ENCODE assay signal across 9 cellular contexts in genomic region chr16:9139965-9140364, GRCh38. TPM values are rescaled to one million over a fixed set of nuclear protein-coding genes. Genes with fewer than 3 reads are reported as not detected.
DNase-seq lines count a peak whose midpoint lies in the region; ATAC-seq and TF ChIP-seq lines count a peak whose summit lies in the region.
"Had no signal": no experiment of that assay in that cellular context is flagged by ENCODE, and none has a peak within 500 bp of the region (broad histone marks: within the 10 kb centered on the region; RNA-seq: fewer than 3 reads in every experiment).

No MANE protein-coding gene starts in this region.

- H3K4me2 ChIP-seq in H9 (ENCODE audit: insufficient read depth, insufficient read length, low read length): no peak overlapping the region

- no peak overlapping the region for H3K23ac ChIP-seq in H9 (ENCODE audit: insufficient read length, low read depth, low read length)

- H3K36me3 ChIP-seq in Panc1 (ENCODE audit: control insufficient read depth, insufficient read depth, low read length) (no peaks in the 10 kb centered on the region), iPS DF 6.9 (ENCODE audit: control insufficient read depth, insufficient read depth, low read length) (no peaks in the 10 kb centered on the region)

- H2AK5ac ChIP-seq in H9 (ENCODE audit: insufficient read length, low read length): no peak overlapping the region

- H3K27ac Mint-ChIP-seq in H9: no peak overlapping the region
- no peak overlapping the region for H3K27ac Mint-ChIP-seq in activated CD4-positive, alpha-beta T cell treated with anti-CD3 and anti-CD28 coated beads, Interleukin-2, amount 10 ng/mL, durations not matched to agents 7 days and 5 days
- H3K27ac Mint-ChIP-seq: dendritic cell treated with granulocyte-macrophage colony-stimulating factor and Interleukin-4, amounts not matched to agents 40 ng/mL and 50 ng/mL, for 4 days had no signal

- H3K4me1 Mint-ChIP-seq in H9: peaks cover 8 to 15% of the 10 kb centered on the region in 2 experiments
- peaks cover 19% of the 10 kb centered on the region for H3K4me1 Mint-ChIP-seq in activated CD4-positive, alpha-beta T cell treated with anti-CD3 and anti-CD28 coated beads, Interleukin-2, amount 10 ng/mL, durations not matched to agents 7 days and 5 days

- no peak overlapping the region for H3K27ac ChIP-seq in H9 (ENCODE audit: insufficient read length, low read depth, low read length)
- H3K27ac ChIP-seq in Panc1 (ENCODE audit: low read length): no peak overlapping the region
- no peak overlapping the region for H3K27ac ChIP-seq in iPS DF 6.9 (ENCODE audit: low read length)

- no peak overlapping the region for H2BK120ac ChIP-seq in H9 (ENCODE audit: low read depth, low read length, poor library complexity, severe bottlenecking)

- no TSS peak for BruUV-seq in Panc1 (replicated peaks; lab: Mats Ljungman, UMichigan)

- H2BK20ac ChIP-seq in H9 (ENCODE audit: low read depth, low read length, poor library complexity, severe bottlenecking): no peak overlapping the region

- WGBS in H9 (ENCODE audit: extremely low coverage, insufficient read length, low lambda C conversion rate): no CpG with 5 or more reads among the region's 7 CpGs
- WGBS in iPS DF 6.9 (ENCODE audit: insufficient coverage, insufficient read length): no CpG with 5 or more reads among the region's 7 CpGs

- TF ChIP-seq CTCF in GM10248 (IDR thresholded peaks at IDR 0.05; ENCODE audit: control extremely low read depth, extremely low read depth, low read depth, missing control alignments): no peak
- no peak for TF ChIP-seq CTCF in H9 (conservative IDR thresholded peaks at IDR 0.05)
- no peak for TF ChIP-seq CTCF in Panc1 (IDR thresholded peaks at IDR 0.05)

- POLR2A ChIA-PET in GM10248 (lab: Yijun Ruan, JAX): interaction anchor here (1.3 kb wide), 1 partner anchor 47 kb away, joined by 3 read pairs; no protein-coding TSS in a partner anchor
- POLR2A ChIA-PET in Panc1 (lab: Charles Lee): interaction anchor here (0.7 kb wide), 1 partner anchor 288 kb away, joined by 3 read pairs; no protein-coding TSS in a partner anchor
- POLR2A ChIA-PET in activated CD4-positive, alpha-beta T cell treated with anti-CD3 and anti-CD28 coated beads, Interleukin-2, amount 10 ng/mL, durations not matched to agents 7 days and 5 days (lab: Charles Lee): no interaction called here

- ATAC-seq in Panc1: peak; percentile 76
- ATAC-seq in GM21447 (IDR thresholded peaks at IDR 0.05; ENCODE audit: unreplicated experiment): no peak

- no peak overlapping the region for H3K14ac ChIP-seq in H9 (ENCODE audit: insufficient read depth, low read length)

- H3K79me1 ChIP-seq in H9 (ENCODE audit: insufficient read depth, low read depth, low read length, poor library complexity, severe bottlenecking): no peaks in the 10 kb centered on the region

- H2BK15ac ChIP-seq in H9 (ENCODE audit: low read depth, low read length): no peak overlapping the region

- no peaks in the 10 kb centered on the region for H3K79me2 ChIP-seq in H9 (ENCODE audit: insufficient read depth, low read length)

- H3K27me3 ChIP-seq in H9 (ENCODE audit: insufficient read depth, low read length) (no peaks in the 10 kb centered on the region), Panc1 (ENCODE audit: control insufficient read depth, insufficient read depth, low read length) (no peaks in the 10 kb centered on the region), iPS DF 6.9 (ENCODE audit: control insufficient read depth, insufficient read depth, low read length) (no peaks in the 10 kb centered on the region)

- no peak overlapping the region for H3K56ac ChIP-seq in H9 (ENCODE audit: insufficient read length, low read depth, low read length)

- in situ Hi-C loops in Panc1 (cut with HindIII; ENCODE audit: low pct_unique_long_range_greater_than_20kb, low sequenced_read_pairs): no loop called here

- H2BK5ac ChIP-seq in H9 (ENCODE audit: insufficient read length, low read length): no peak overlapping the region

- H3K4ac ChIP-seq in H9 (ENCODE audit: low read depth, low read length): no peak overlapping the region

- H3K23me2 ChIP-seq in H9 (ENCODE audit: insufficient read length, low read depth, low read length, poor library complexity, severe bottlenecking): no peaks in the 10 kb centered on the region

- H4K5ac ChIP-seq in H9 (ENCODE audit: insufficient read length, low read depth, low read length): no peak overlapping the region

- H3K9ac ChIP-seq in H9 (ENCODE audit: extremely low read depth, insufficient read length, low read length): no peak overlapping the region

- H3K4me1 ChIP-seq in H9 (ENCODE audit: insufficient read depth, low read length): no peaks in the 10 kb centered on the region; the same call in 1 of the 2 replicates
- 0 out of 2 replicates have a peak, but pooled peaks cover 11% of the 10 kb centered on the region for H3K4me1 ChIP-seq in Panc1 (ENCODE audit: control insufficient read depth, insufficient read depth, low read length)
- H3K4me1 ChIP-seq in iPS DF 6.9 (ENCODE audit: control insufficient read depth, insufficient read depth, low read length): 0 out of 2 replicates have a peak, but pooled peaks cover 3% of the 10 kb centered on the region

- H3K4me3 Mint-ChIP-seq in H9: no peak overlapping the region
- H3K4me3 Mint-ChIP-seq in activated CD4-positive, alpha-beta T cell treated with anti-CD3 and anti-CD28 coated beads, Interleukin-2, amount 10 ng/mL, durations not matched to agents 7 days and 5 days: no peak overlapping the region
- H3K4me3 Mint-ChIP-seq: dendritic cell treated with granulocyte-macrophage colony-stimulating factor and Interleukin-4, amounts not matched to agents 40 ng/mL and 50 ng/mL, for 4 days had no signal

- no peak overlapping the region for H4K91ac ChIP-seq in H9 (ENCODE audit: insufficient read length, low read depth, low read length)

- H3K4me3 ChIP-seq in Panc1 (ENCODE audit: low read depth in 2 of 2, low read length in 2 of 2) (no peak overlapping the region), iPS DF 6.9 (ENCODE audit: low read length) (no peak overlapping the region)

- H2AFZ ChIP-seq in H9 (ENCODE audit: low read length): no peak overlapping the region

- no peak overlapping the region for H2BK12ac ChIP-seq in H9 (ENCODE audit: insufficient read length, low read depth, low read length)

- CTCF ChIA-PET in GM10248 (lab: Yijun Ruan, JAX) (interaction anchor here (0.9 to 3.9 kb wide), 11 partner anchors 10 to 1041 kb away, joined by 3 to 51 read pairs (median 7); partner anchors contain the start of gene GRIN2A), Panc1 (lab: Charles Lee) (interaction anchor here (0.6 to 1.0 kb wide), 4 partner anchors 41 to 513 kb away, joined by 4 to 9 read pairs (median 6); no protein-coding TSS in a partner anchor)
- CTCF ChIA-PET in activated CD4-positive, alpha-beta T cell treated with anti-CD3 and anti-CD28 coated beads, Interleukin-2, amount 10 ng/mL, durations not matched to agents 7 days and 5 days (lab: Charles Lee): interaction anchor here (0.7 kb wide), 1 partner anchor 23 kb away, joined by 4 read pairs; no protein-coding TSS in a partner anchor

- H3K9me3 Mint-ChIP-seq in H9: peaks cover 4 to 7% of the 10 kb centered on the region in 2 experiments; a peak in 3 of 5 replicates
- no peaks in the 10 kb centered on the region for H3K9me3 Mint-ChIP-seq in activated CD4-positive, alpha-beta T cell treated with anti-CD3 and anti-CD28 coated beads, Interleukin-2, amount 10 ng/mL, durations not matched to agents 7 days and 5 days
- H3K9me3 Mint-ChIP-seq: dendritic cell treated with granulocyte-macrophage colony-stimulating factor and Interleukin-4, amounts not matched to agents 40 ng/mL and 50 ng/mL, for 4 days had no signal

- H3K9me3 ChIP-seq in H9 (ENCODE audit: control insufficient read depth, low read depth, low read length): no peaks in the 10 kb centered on the region
- no peaks in the 10 kb centered on the region for H3K9me3 ChIP-seq in Panc1 (ENCODE audit: control insufficient read depth, insufficient read depth, low read depth, low read length)
- no peaks in the 10 kb centered on the region for H3K9me3 ChIP-seq in iPS DF 6.9 (ENCODE audit: control insufficient read depth, insufficient read depth, low read length)

- peaks cover 13% of the 10 kb centered on the region for H3K27me3 Mint-ChIP-seq in H9 (ENCODE audit: low read depth)
- H3K27me3 Mint-ChIP-seq in activated CD4-positive, alpha-beta T cell treated with anti-CD3 and anti-CD28 coated beads, Interleukin-2, amount 10 ng/mL, durations not matched to agents 7 days and 5 days: peaks cover 2% of the 10 kb centered on the region

- H3K36me3 Mint-ChIP-seq in H9 (ENCODE audit: insufficient read depth in 1 of 3, low read depth in 3 of 3): peaks cover 4 to 9% (median 4%) of the 10 kb centered on the region in 3 experiments; a peak in 6 of 7 replicates
- H3K36me3 Mint-ChIP-seq in activated CD4-positive, alpha-beta T cell treated with anti-CD3 and anti-CD28 coated beads, Interleukin-2, amount 10 ng/mL, durations not matched to agents 7 days and 5 days (ENCODE audit: low read depth): no peaks in the 10 kb centered on the region

- no peak overlapping the region for H3K18ac ChIP-seq in H9 (ENCODE audit: insufficient read length, low read depth, low read length)

- no peak overlapping the region for H3T11ph ChIP-seq in H9 (ENCODE audit: low read length)

- H4K8ac ChIP-seq in H9 (replicated peaks; ENCODE audit: insufficient read length, low read depth, low read length): no peak overlapping the region

- intact Hi-C loops in Panc1 (cut with micrococcal nuclease; ENCODE audit: unreplicated experiment): loop anchor here (10.0 kb wide), 1 partner anchor 275 kb away; the partner anchor contains the start of gene CARHSP1

- DNase-seq in GM10248 (ENCODE audit: extremely low spot score) (peak; percentile 51), H9 (peak; percentile 71), Panc1 (ENCODE audit: low read depth, low spot score) (no peak), iPS DF 6.9 (ENCODE audit: low read depth, low spot score) (peak; percentile 55), medulla oblongata (ENCODE audit: extremely low spot score) (no peak), activated gamma-delta T cell (lab: John Stamatoyannopoulos, UW) (no peak)
- no peak for DNase-seq in activated CD4-positive, alpha-beta T cell treated with anti-CD3 and anti-CD28 coated beads, Interleukin-2, amount 10 ng/mL, durations not matched to agents 7 days and 5 days

- no peaks in the 10 kb centered on the region for H4K20me1 ChIP-seq in H9 (ENCODE audit: control insufficient read depth, insufficient read depth, insufficient read length)

RNA-seq across cellular contexts. Expression of gene HAPSTR1, which starts 48.5 kb away (rescaled TPM):
- total RNA-seq in H9 (2021): 80.1 and 85.2 TPM in 2 replicates
- total RNA-seq in Panc1 (2021; ENCODE audit: unreplicated experiment): 49.9 TPM
- 15.7 TPM for polyA plus RNA-seq in Panc1 (2012; ENCODE audit: insufficient read length)
- total RNA-seq in activated CD4-positive, alpha-beta T cell treated with anti-CD3 and anti-CD28 coated beads, Interleukin-2, amount 10 ng/mL, durations not matched to agents 7 days and 5 days: 10 to 100 TPM; 55.0 to 55.6 TPM

Comparison
In these comparisons a context has a peak if more than half of its experiments do, and no peak if none do; other contexts are left out.
1. DNase-seq: peak in GM10248 (single experiment), H9 (single experiment) and iPS DF 6.9 (single experiment); none in Panc1 (single experiment), medulla oblongata (single experiment), activated gamma-delta T cell (single experiment) and activated CD4-positive, alpha-beta T cell treated with anti-CD3 and anti-CD28 coated beads, Interleukin-2, amount 10 ng/mL, durations not matched to agents 7 days and 5 days (single experiment).